Comparison of ENCODE assay signal across 11 cellular contexts in genomic region chr21:38839683-38840286, GRCh38. TPM values are rescaled to one million over a fixed set of nuclear protein-coding genes. Genes with fewer than 3 reads are reported as not detected.
DNase-seq lines count a peak whose midpoint lies in the region; ATAC-seq and TF ChIP-seq lines count a peak whose summit lies in the region.
"Had no signal": no experiment of that assay in that cellular context is flagged by ENCODE, and none has a peak within 500 bp of the region (broad histone marks: within the 10 kb centered on the region; RNA-seq: fewer than 3 reads in every experiment).

No MANE protein-coding gene starts in this region.

- CTCF ChIA-PET in Calu3 (lab: Charles Lee): interaction anchor here (0.6 kb wide), 2 partner anchors 35 to 176 kb away, joined by 3 to 4 read pairs; no protein-coding TSS in a partner anchor

- TF ChIP-seq EP300 in Ishikawa (IDR thresholded peaks at IDR 0.05; ENCODE audit: borderline replicate concordance): no peak

- ATAC-seq in natural killer cell treated with Interleukin-12 subunit alpha and Interleukin-12 subunit beta and Interleukin-15 and Interleukin-18, amount 100 ng/mL, for 72 hours: peak; percentile 62 to 75
- ATAC-seq in HG03097 (IDR thresholded peaks at IDR 0.05; ENCODE audit: low FRiP score, unreplicated experiment) (no peak), HG03439 (IDR thresholded peaks at IDR 0.05; ENCODE audit: unreplicated experiment) (no peak)

- H3K36me3 Mint-ChIP-seq in Calu3 (ENCODE audit: insufficient read depth, unreplicated experiment): no peaks in the 10 kb centered on the region
- no peaks in the 10 kb centered on the region for H3K36me3 Mint-ChIP-seq in natural killer cell treated with Interleukin-12 subunit alpha and Interleukin-12 subunit beta and Interleukin-15 and Interleukin-18, amount 100 ng/mL, for 72 hours
- H3K36me3 Mint-ChIP-seq: IgD-negative memory B cell had no signal

- TF ChIP-seq RAD21 in Ishikawa (IDR thresholded peaks at IDR 0.05; ENCODE audit: low read depth): no peak

- DNase-seq in Calu3 (no peak), brain pericyte (ENCODE audit: low read depth, low spot score) (peak; percentile 57), NAMALWA (ENCODE audit: low spot score) (no peak), GM20000 (ENCODE audit: low spot score) (no peak)
- no peak for DNase-seq in natural killer cell treated with Interleukin-12 subunit alpha and Interleukin-12 subunit beta and Interleukin-15 and Interleukin-18, amount 100 ng/mL, for 72 hours (ENCODE audit: low spot score)
- DNase-seq: RPMI8226 had no signal

- no peak for TF ChIP-seq CTCF in Calu3 (IDR thresholded peaks at IDR 0.05; ENCODE audit: unreplicated experiment)
- no peak for TF ChIP-seq CTCF in GM20000 (IDR thresholded peaks at IDR 0.05; ENCODE audit: extremely low read depth, missing control alignments)

- BruUV-seq in Calu3 (replicated peaks; lab: Mats Ljungman, UMichigan): no TSS peak

- H3K4me3 Mint-ChIP-seq in Calu3 (ENCODE audit: low read depth, unreplicated experiment): no peak overlapping the region
- H3K4me3 Mint-ChIP-seq in natural killer cell treated with Interleukin-12 subunit alpha and Interleukin-12 subunit beta and Interleukin-15 and Interleukin-18, amount 100 ng/mL, for 72 hours: no peak overlapping the region
- H3K4me3 Mint-ChIP-seq: IgD-negative memory B cell; stimulated activated naive CD8-positive, alpha-beta T cell treated with anti-CD3 and anti-CD28 coated beads, Interleukin-15, Interleukin-2, amounts not matched to agents 100 ng/mL and 50 ng/mL, for 24 hours had no signal

- H3K4me1 Mint-ChIP-seq in Calu3 (ENCODE audit: low read depth, unreplicated experiment): peaks cover 8% of the 10 kb centered on the region
- peaks cover 0 to 2% of the 10 kb centered on the region in 2 donors for H3K4me1 Mint-ChIP-seq in natural killer cell treated with Interleukin-12 subunit alpha and Interleukin-12 subunit beta and Interleukin-15 and Interleukin-18, amount 100 ng/mL, for 72 hours (ENCODE audit: low read depth in 2 of 2)
- H3K4me1 Mint-ChIP-seq: IgD-negative memory B cell had no signal

- no peaks in the 10 kb centered on the region for H3K27me3 Mint-ChIP-seq in Calu3 (ENCODE audit: unreplicated experiment)
- H3K27me3 Mint-ChIP-seq in natural killer cell treated with Interleukin-12 subunit alpha and Interleukin-12 subunit beta and Interleukin-15 and Interleukin-18, amount 100 ng/mL, for 72 hours: peaks cover 13 to 18% of the 10 kb centered on the region in 2 donors
- H3K27me3 Mint-ChIP-seq: stimulated activated naive CD8-positive, alpha-beta T cell treated with anti-CD3 and anti-CD28 coated beads, Interleukin-15, Interleukin-2, amounts not matched to agents 100 ng/mL and 50 ng/mL, for 24 hours had no signal

- H3K27ac Mint-ChIP-seq in Calu3 (ENCODE audit: unreplicated experiment): peak overlapping the region; percentile 52
- no peak overlapping the region for H3K27ac Mint-ChIP-seq in natural killer cell treated with Interleukin-12 subunit alpha and Interleukin-12 subunit beta and Interleukin-15 and Interleukin-18, amount 100 ng/mL, for 72 hours
- H3K27ac Mint-ChIP-seq: IgD-negative memory B cell had no signal

- H3K9me3 Mint-ChIP-seq in Calu3 (ENCODE audit: low read depth, unreplicated experiment): no peaks in the 10 kb centered on the region
- H3K9me3 Mint-ChIP-seq in natural killer cell treated with Interleukin-12 subunit alpha and Interleukin-12 subunit beta and Interleukin-15 and Interleukin-18, amount 100 ng/mL, for 72 hours: no peaks in the 10 kb centered on the region
- H3K9me3 Mint-ChIP-seq: IgD-negative memory B cell; stimulated activated naive CD8-positive, alpha-beta T cell treated with anti-CD3 and anti-CD28 coated beads, Interleukin-15, Interleukin-2, amounts not matched to agents 100 ng/mL and 50 ng/mL, for 24 hours had no signal

- intact Hi-C loops in Calu3 (cut with micrococcal nuclease; ENCODE audit: unreplicated experiment): no loop called here

TF ChIP-seq in Ishikawa, 13 proteins besides CTCF, POLR2A, EP300 and RAD21:
- TF ChIP-seq ZBTB7A (IDR thresholded peaks at IDR 0.05; ENCODE audit: low read depth) (no peak), EGR1 (IDR thresholded peaks at IDR 0.05) (no peak), CEBPB (IDR thresholded peaks at IDR 0.05) (0 out of 2 replicates have a peak, but pooled peaks have one; percentile 25), USF1 (IDR thresholded peaks at IDR 0.05) (no peak)

RNA-seq across cellular contexts. Expression of gene ETS2, which starts 34.1 kb away (rescaled TPM):
- 49.9 and 63.3 TPM in 2 replicates for total RNA-seq in Calu3 (2022)
- 10 to 100 TPM; 22.9 to 25.2 TPM for total RNA-seq in natural killer cell treated with Interleukin-12 subunit alpha and Interleukin-12 subunit beta and Interleukin-15 and Interleukin-18, amount 100 ng/mL, for 72 hours

Comparison
In these comparisons a context has a peak if more than half of its experiments do, and no peak if none do; other contexts are left out.
1. ATAC-seq: peak in natural killer cell treated with Interleukin-12 subunit alpha and Interleukin-12 subunit beta and Interleukin-15 and Interleukin-18, amount 100 ng/mL, for 72 hours (2 of 2); none in HG03097 (single experiment) and HG03439 (single experiment).